Comparison of ENCODE assay signal across 8 cellular contexts in genomic region chr15:73996939-73997338, GRCh38. TPM values are rescaled to one million over a fixed set of nuclear protein-coding genes. Genes with fewer than 3 reads are reported as not detected.
DNase-seq lines count a peak whose midpoint lies in the region; ATAC-seq and TF ChIP-seq lines count a peak whose summit lies in the region.

No MANE protein-coding gene starts in this region.

- peak overlapping the region; percentile 85 for H3K4me3 ChIP-seq in OCI-LY3 (ENCODE audit: low read length)
- H3K4me3 ChIP-seq in neural cell (ENCODE audit: low read length) = peak overlapping the region; percentile 19
- no peak overlapping the region for H3K4me3 ChIP-seq in BE2C (ENCODE audit: low read depth, low read length)

- H3K79me2 ChIP-seq in OCI-LY3 (ENCODE audit: low read length) (peaks cover 77% of the 10 kb centered on the region), neural cell (replicated peaks; ENCODE audit: insufficient read depth, low read length) (peaks cover 22% of the 10 kb centered on the region)

- no peak for ATAC-seq in HG03457 (IDR thresholded peaks at IDR 0.05; ENCODE audit: unreplicated experiment)

- TF ChIP-seq CTCF in OCI-LY3 (IDR thresholded peaks at IDR 0.05; ENCODE audit: low read depth, low read length) (no peak), neural cell (IDR thresholded peaks at IDR 0.05; ENCODE audit: poor library complexity, severe bottlenecking) (no peak), BE2C (IDR thresholded peaks at IDR 0.05; ENCODE audit: low read depth, low read length) (no peak)

- H3K9ac ChIP-seq in OCI-LY3 (ENCODE audit: low read length) (peak overlapping the region; percentile 46), neural cell (ENCODE audit: low read length) (no peak overlapping the region)

- DNase-seq in SIG-M5 treated with dmso at 0.1 percent for 504 hours (lab: John Stamatoyannopoulos, UW; ENCODE audit: unreplicated experiment) (peak; percentile 23), SIG-M5 (lab: John Stamatoyannopoulos, UW) (no peak), dermis blood vessel endothelial cell (peak; percentile 86), BE2C (no peak), activated gamma-delta T cell (lab: John Stamatoyannopoulos, UW) (no peak)

- H3K4me2 ChIP-seq in OCI-LY3 (ENCODE audit: low read length) (peak overlapping the region; percentile 85), neural cell (ENCODE audit: low read length) (no peak overlapping the region)

- H2AFZ ChIP-seq in OCI-LY3 (ENCODE audit: low read depth, low read length) (no peak overlapping the region), neural cell (ENCODE audit: low read depth, low read length) (no peak overlapping the region)

- H3K9me2 ChIP-seq in neural cell (ENCODE audit: insufficient read depth, low read length) = no peaks in the 10 kb centered on the region

- no peak for TF ChIP-seq EP300 in neural cell (conservative IDR thresholded peaks at IDR 0.05; ENCODE audit: poor library complexity, severe bottlenecking)

- peaks cover 37% of the 10 kb centered on the region for H3K36me3 ChIP-seq in OCI-LY3 (replicated peaks; ENCODE audit: low read depth, low read length)
- H3K36me3 ChIP-seq in neural cell (ENCODE audit: insufficient read depth, low read length) = no peaks in the 10 kb centered on the region
- peaks cover 2% of the 10 kb centered on the region; the same call in 1 of the 2 replicates for H3K36me3 ChIP-seq in BE2C

- TF ChIP-seq RAD21 in neural cell (conservative IDR thresholded peaks at IDR 0.05) = no peak

- no peaks in the 10 kb centered on the region for H3K27me3 ChIP-seq in OCI-LY3 (ENCODE audit: low read depth, low read length)
- H3K27me3 ChIP-seq in neural cell (ENCODE audit: insufficient read depth, low read depth, low read length) = no peaks in the 10 kb centered on the region
- H3K27me3 ChIP-seq in BE2C = no peaks in the 10 kb centered on the region

- H3K9me3 ChIP-seq in OCI-LY3 (ENCODE audit: insufficient read depth, low read length) = no peaks in the 10 kb centered on the region
- H3K9me3 ChIP-seq in neural cell (ENCODE audit: low read length) = no peaks in the 10 kb centered on the region
- H3K9me3 ChIP-seq in BE2C = no peaks in the 10 kb centered on the region

- H4K20me1 ChIP-seq in OCI-LY3 (ENCODE audit: insufficient read depth, low read length) = peaks cover 23% of the 10 kb centered on the region
- H4K20me1 ChIP-seq in neural cell (ENCODE audit: insufficient read depth) = no peaks in the 10 kb centered on the region

- H3K4me1 ChIP-seq in OCI-LY3 (ENCODE audit: low read length) = peaks cover 39% of the 10 kb centered on the region
- H3K4me1 ChIP-seq in BE2C = peaks cover 4% of the 10 kb centered on the region; the same call in 1 of the 2 replicates

- H3K27ac ChIP-seq in OCI-LY3 (ENCODE audit: low read length) = peak overlapping the region; percentile 52
- no peak overlapping the region for H3K27ac ChIP-seq in neural cell (ENCODE audit: low read length)

- no peaks in the 10 kb centered on the region for H3F3A ChIP-seq in neural cell (ENCODE audit: insufficient read depth, low read length, poor library complexity, severe bottlenecking)

TF ChIP-seq in neural cell, 6 proteins besides CTCF, POLR2A, EP300 and RAD21:
- TF ChIP-seq EZH2 (IDR thresholded peaks at IDR 0.05; ENCODE audit: borderline replicate concordance, insufficient read depth, low read length, poor library complexity, severe bottlenecking) (no peak), SMC3 (conservative IDR thresholded peaks at IDR 0.05; ENCODE audit: poor library complexity) (no peak), REST (IDR thresholded peaks at IDR 0.05; ENCODE audit: borderline replicate concordance) (no peak), POLR2AphosphoS5 (IDR thresholded peaks at IDR 0.05) (no peak), MXI1 (conservative IDR thresholded peaks at IDR 0.05; ENCODE audit: poor library complexity, severe bottlenecking) (no peak), TAF1 (IDR thresholded peaks at IDR 0.05; ENCODE audit: low read depth) (no peak)
TF ChIP-seq in neural cell: peak in this region for 0.

RNA-seq across cellular contexts. Expression of gene PML, which starts 2.4 kb away (rescaled TPM):
- total RNA-seq in dermis blood vessel endothelial cell = 95.5 and 176 TPM in 2 replicates
- polyA plus RNA-seq in neural cell = 4.7 and 10.9 TPM in 2 replicates
- 12.9 and 14.8 TPM in 2 replicates for polyA minus RNA-seq in neural cell
- polyA plus RNA-seq in BE2C (2012; ENCODE audit: insufficient read depth, insufficient read length, low read depth) = 54.6 TPM

RNA-seq across cellular contexts. Expression of gene STOML1, which starts 4.8 kb away (rescaled TPM):
- 19.9 and 22.3 TPM in 2 replicates for total RNA-seq in dermis blood vessel endothelial cell
- 49.5 and 59.4 TPM in 2 replicates for polyA plus RNA-seq in neural cell
- 37.3 and 39.2 TPM in 2 replicates for polyA minus RNA-seq in neural cell
- polyA plus RNA-seq in BE2C (2012; ENCODE audit: insufficient read depth, insufficient read length, low read depth) = 41.5 TPM

Comparison
In these comparisons a context has a peak if more than half of its experiments do, and no peak if none do; other contexts are left out.
1. DNase-seq: peak in SIG-M5 treated with dmso at 0.1 percent for 504 hours (single experiment) and dermis blood vessel endothelial cell (single experiment); none in SIG-M5 (single experiment), BE2C (single experiment) and activated gamma-delta T cell (single experiment).